Comparison of ENCODE assay signal across 10 cellular contexts in genomic region chr6:121439456-121440250, GRCh38. TPM values are rescaled to one million over a fixed set of nuclear protein-coding genes. Genes with fewer than 3 reads are reported as not detected.
DNase-seq lines count a peak whose midpoint lies in the region; ATAC-seq and TF ChIP-seq lines count a peak whose summit lies in the region.
"Had no signal": no experiment of that assay in that cellular context is flagged by ENCODE, and none has a peak within 500 bp of the region (broad histone marks: within the 10 kb centered on the region; RNA-seq: fewer than 3 reads in every experiment).

No MANE protein-coding gene starts in this region.

- H3K9me3 ChIP-seq in trophoblast cell (ENCODE audit: insufficient read depth, low read depth, low read length): no peaks in the 10 kb centered on the region

- no peak overlapping the region for H2BK120ac ChIP-seq in trophoblast cell (ENCODE audit: insufficient read depth, low read length, poor library complexity)

- no peak overlapping the region for H2BK5ac ChIP-seq in trophoblast cell (ENCODE audit: low read depth, low read length, poor library complexity)

- no peak overlapping the region for H2BK12ac ChIP-seq in trophoblast cell (ENCODE audit: low read length)

- DNase-seq in AG09309 (ENCODE audit: low read depth) (no peak), OCI-M1 (lab: John Stamatoyannopoulos, UW) (peak; percentile 26), fibroblast of peridontal ligament (ENCODE audit: extremely low read depth) (peak; percentile 20), trophoblast cell (no peak), NCI-H2029 (lab: John Stamatoyannopoulos, UW) (no peak), NOMO-1 treated with dmso at 0.1 percent for 144 hours (lab: John Stamatoyannopoulos, UW; ENCODE audit: unreplicated experiment) (no peak)
- DNase-seq: activated naive CD4-positive, alpha-beta T cell treated with anti-CD3 and anti-CD28 coated beads for 36 hours; NCI-H510A treated with DMSO at 0.1 percent for 48 hours had no signal

- no peak overlapping the region for H2AK5ac ChIP-seq in trophoblast cell (ENCODE audit: low read length)

- H3K4me2 ChIP-seq in trophoblast cell (ENCODE audit: low read length): peak overlapping the region; percentile 5

- peaks cover 0 to 2% of the 10 kb centered on the region in 2 experiments for H3K4me1 ChIP-seq in trophoblast cell (ENCODE audit: control insufficient read depth in 1 of 2, insufficient read depth in 2 of 2, low read length in 2 of 2)

- no peak overlapping the region for H4K8ac ChIP-seq in trophoblast cell (ENCODE audit: low read depth, low read length)

- no peak overlapping the region for H4K12ac ChIP-seq in trophoblast cell (ENCODE audit: low read depth, low read length)

- TF ChIP-seq CTCF in AG09309 (IDR thresholded peaks at IDR 0.05; ENCODE audit: control insufficient read depth, insufficient read depth, low read depth, low read length, missing control alignments): no peak

- H4K91ac ChIP-seq in trophoblast cell (ENCODE audit: low read depth, low read length): no peak overlapping the region

- H2AFZ ChIP-seq in trophoblast cell (ENCODE audit: insufficient read depth, low read length, poor library complexity): no peak overlapping the region

- no peak overlapping the region for H3K9ac ChIP-seq in trophoblast cell (ENCODE audit: low read length)

- H3K4me3 ChIP-seq in AG09309 (ENCODE audit: control insufficient read depth, low read depth, low read length): peak overlapping the region; percentile 95
- H3K4me3 ChIP-seq in trophoblast cell (ENCODE audit: low read depth, low read length): no peak overlapping the region

- H3K18ac ChIP-seq in trophoblast cell (ENCODE audit: low read length): no peak overlapping the region

- no peaks in the 10 kb centered on the region for H3K27me3 ChIP-seq in trophoblast cell (ENCODE audit: insufficient read depth, low read length)

- ATAC-seq in GM18870 (IDR thresholded peaks at IDR 0.05; ENCODE audit: unreplicated experiment) (no peak), HG02623 (IDR thresholded peaks at IDR 0.05; ENCODE audit: unreplicated experiment) (no peak)

- H3K27ac ChIP-seq in trophoblast cell (ENCODE audit: low read depth, low read length): no peak overlapping the region

- H3K79me2 ChIP-seq in trophoblast cell (ENCODE audit: control insufficient read depth, insufficient read depth, low read length, poor library complexity): peaks cover 14% of the 10 kb centered on the region

- H3K79me1 ChIP-seq in trophoblast cell (ENCODE audit: low read length): peaks cover 7% of the 10 kb centered on the region

- H3K14ac ChIP-seq in trophoblast cell (ENCODE audit: low read length): no peak overlapping the region

- peaks cover 0 to 2% of the 10 kb centered on the region in 2 experiments for H3K36me3 ChIP-seq in trophoblast cell (ENCODE audit: control insufficient read depth in 1 of 2, insufficient read depth in 2 of 2, low read length in 2 of 2)

- peak overlapping the region; percentile 49 for H3K4ac ChIP-seq in trophoblast cell (ENCODE audit: low read depth, low read length)

- no peak overlapping the region for H3K23ac ChIP-seq in trophoblast cell (ENCODE audit: low read length)

- no CpG with 5 or more reads among the region's 5 CpGs for WGBS in trophoblast cell (ENCODE audit: extremely low coverage, insufficient coverage, insufficient read length)

RNA-seq across cellular contexts. Expression of gene GJA1, which starts 4.2 kb away (rescaled TPM):
- 194 and 202 TPM in 2 replicates for polyA plus RNA-seq in trophoblast cell (2013)

Comparison
In these comparisons a context has a peak if more than half of its experiments do, and no peak if none do; other contexts are left out.
1. DNase-seq: peak in OCI-M1 (single experiment) and fibroblast of peridontal ligament (single experiment); none in AG09309 (single experiment), trophoblast cell (0 of 2), NCI-H2029 (single experiment) and NOMO-1 treated with dmso at 0.1 percent for 144 hours (single experiment).